ENCODE assay signal across 10 cellular contexts in the genomic region with DNA sequence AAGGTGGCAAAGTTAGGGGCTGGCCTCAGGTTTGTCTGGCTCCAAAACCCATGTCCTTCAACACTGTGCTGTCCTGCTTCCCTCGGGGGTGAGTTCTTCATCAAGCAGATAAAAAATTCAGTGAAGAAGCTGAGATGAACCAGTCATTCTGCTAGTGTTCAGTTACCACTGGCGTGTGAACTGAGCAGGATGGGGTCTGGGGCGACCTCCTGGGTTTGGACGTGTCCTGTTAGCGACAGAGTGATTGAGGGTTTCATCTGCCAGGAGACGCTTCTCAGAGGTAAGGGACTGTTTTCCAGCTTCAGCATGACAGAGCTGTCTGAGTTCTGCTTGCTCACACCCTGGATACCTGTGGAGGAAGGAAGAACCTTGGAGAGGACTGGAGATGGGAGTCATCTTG. TPM values are rescaled to one million over a fixed set of nuclear protein-coding genes. Genes with fewer than 3 reads are reported as not detected.
DNase-seq lines count a peak whose midpoint lies in the region; ATAC-seq and TF ChIP-seq lines count a peak whose summit lies in the region.
"Had no signal": no experiment of that assay in that cellular context is flagged by ENCODE, and none has a peak within 500 bp of the region (broad histone marks: within the 10 kb centered on the region; RNA-seq: fewer than 3 reads in every experiment).

No MANE protein-coding gene starts in this region.

- H3K9ac ChIP-seq in H9 (ENCODE audit: extremely low read depth, insufficient read length, low read length): no peak overlapping the region

- no peaks in the 10 kb centered on the region for H3K27me3 Mint-ChIP-seq in activated naive CD8-positive, alpha-beta T cell
- no peaks in the 10 kb centered on the region for H3K27me3 Mint-ChIP-seq in H9 (ENCODE audit: low read depth)

- no peaks in the 10 kb centered on the region for H3K23me2 ChIP-seq in H9 (ENCODE audit: insufficient read length, low read depth, low read length, poor library complexity, severe bottlenecking)

- DNase-seq in heart right ventricle (no peak), left ventricle myocardium superior (no peak), tibial nerve (ENCODE audit: low spot score in 2 of 2) (no peak), dermis blood vessel endothelial cell (no peak), kidney glomerular epithelial cell (lab: John Stamatoyannopoulos, UW) (no peak), H9 (no peak)
- DNase-seq: activated CD4-positive, CD25-positive, alpha-beta regulatory T cell treated with anti-CD3 and anti-CD28 coated beads, Interleukin-2, amount 50 U/mL, for 72 hours had no signal

- H3K4me2 ChIP-seq in H9 (ENCODE audit: insufficient read depth, insufficient read length, low read length): no peak overlapping the region

- peaks cover 30% of the 10 kb centered on the region for H3K4me1 Mint-ChIP-seq in activated naive CD8-positive, alpha-beta T cell (ENCODE audit: low read depth)
- H3K4me1 Mint-ChIP-seq in H9: peaks cover 9% of the 10 kb centered on the region in 2 experiments

- WGBS in heart right ventricle, 2 donors: 76 to 84% methylated on average over 6 of the region's 6 CpGs
- WGBS in tibial nerve, 2 donors: 83 to 90% methylated on average over 6 of the region's 6 CpGs
- no CpG with 5 or more reads among the region's 6 CpGs for WGBS in H9 (ENCODE audit: extremely low coverage, insufficient read length, low lambda C conversion rate)

- no peak overlapping the region for H2AK5ac ChIP-seq in H9 (ENCODE audit: insufficient read length, low read length)

- no peaks in the 10 kb centered on the region for H3K9me3 Mint-ChIP-seq in activated naive CD8-positive, alpha-beta T cell (ENCODE audit: low read depth)
- H3K9me3 Mint-ChIP-seq in H9: no peaks in the 10 kb centered on the region

- no peaks in the 10 kb centered on the region for H3K79me1 ChIP-seq in H9 (ENCODE audit: insufficient read depth, low read depth, low read length, poor library complexity, severe bottlenecking)

- no peak overlapping the region for H4K5ac ChIP-seq in H9 (ENCODE audit: insufficient read length, low read depth, low read length)

- no peak overlapping the region for H2BK20ac ChIP-seq in H9 (ENCODE audit: low read depth, low read length, poor library complexity, severe bottlenecking)

- no peak overlapping the region for H3T11ph ChIP-seq in H9 (ENCODE audit: low read length)

- no peak overlapping the region for H4K91ac ChIP-seq in H9 (ENCODE audit: insufficient read length, low read depth, low read length)

- H3K27ac ChIP-seq in heart right ventricle (peak overlapping the region in 8 of 10 donors; percentile 18 to 72 (median 61)), layer of hippocampus (ENCODE audit: low read depth, low read length) (peak overlapping the region; percentile 11), tibial nerve (peak overlapping the region in 3 of 4 donors; percentile 46 to 81 (median 63)), H9 (ENCODE audit: insufficient read length, low read depth, low read length) (no peak overlapping the region)
- H3K27ac ChIP-seq: C4-2B had no signal

- no peak overlapping the region for H2BK5ac ChIP-seq in H9 (ENCODE audit: insufficient read length, low read length)

- H3K18ac ChIP-seq in H9 (ENCODE audit: insufficient read length, low read depth, low read length): no peak overlapping the region

- no peak overlapping the region for H2BK12ac ChIP-seq in H9 (ENCODE audit: insufficient read length, low read depth, low read length)

- H3K9me3 ChIP-seq in heart right ventricle: no peaks in the 10 kb centered on the region
- no peaks in the 10 kb centered on the region for H3K9me3 ChIP-seq in tibial nerve
- H3K9me3 ChIP-seq in H9 (ENCODE audit: control insufficient read depth, low read depth, low read length): no peaks in the 10 kb centered on the region

- H3K4ac ChIP-seq in H9 (ENCODE audit: low read depth, low read length): no peak overlapping the region

- H2BK120ac ChIP-seq in H9 (ENCODE audit: low read depth, low read length, poor library complexity, severe bottlenecking): no peak overlapping the region

- no peak for TF ChIP-seq EP300 in tibial nerve (IDR thresholded peaks at IDR 0.05)

- no peak overlapping the region for H3K4me3 ChIP-seq in heart right ventricle
- no peak overlapping the region for H3K4me3 ChIP-seq in tibial nerve

- H3K36me3 ChIP-seq in heart right ventricle (peaks cover 0 to 70% (median 27%) of the 10 kb centered on the region in 9 donors), tibial nerve (peaks cover 8 to 58% (median 9%) of the 10 kb centered on the region in 3 donors)

- H4K20me1 ChIP-seq in H9 (ENCODE audit: control insufficient read depth, insufficient read depth, insufficient read length): no peaks in the 10 kb centered on the region

- H2BK15ac ChIP-seq in H9 (ENCODE audit: low read depth, low read length): no peak overlapping the region

- no peak overlapping the region for H2AFZ ChIP-seq in H9 (ENCODE audit: low read length)

- H3K36me3 Mint-ChIP-seq in activated naive CD8-positive, alpha-beta T cell: peaks cover 3% of the 10 kb centered on the region
- H3K36me3 Mint-ChIP-seq in H9 (ENCODE audit: insufficient read depth in 1 of 3, low read depth in 3 of 3): peaks cover 31 to 51% (median 51%) of the 10 kb centered on the region in 3 experiments; a peak in 6 of 7 replicates

- H3K27me3 ChIP-seq in heart right ventricle (no peaks in the 10 kb centered on the region), layer of hippocampus (ENCODE audit: control insufficient read depth, insufficient read depth, low read length) (no peaks in the 10 kb centered on the region), tibial nerve (no peaks in the 10 kb centered on the region), H9 (ENCODE audit: insufficient read depth, low read length) (no peaks in the 10 kb centered on the region)

- peak overlapping the region; percentile 92 for H3K27ac Mint-ChIP-seq in activated naive CD8-positive, alpha-beta T cell
- H3K27ac Mint-ChIP-seq in H9: 0 out of 7 replicates have a peak overlapping the region, but pooled peaks of 1 of the 3 experiments have one; percentile 50

- H3K23ac ChIP-seq in H9 (ENCODE audit: insufficient read length, low read depth, low read length): no peak overlapping the region

- H3K14ac ChIP-seq in H9 (ENCODE audit: insufficient read depth, low read length): no peak overlapping the region

- no peak for TF ChIP-seq CTCF in heart right ventricle (IDR thresholded peaks at IDR 0.05)
- TF ChIP-seq CTCF in tibial nerve (IDR thresholded peaks at IDR 0.05): no peak
- no peak for TF ChIP-seq CTCF in H9 (conservative IDR thresholded peaks at IDR 0.05)

- TF ChIP-seq POLR2A in tibial nerve (IDR thresholded peaks at IDR 0.05): no peak

- H3K4me3 Mint-ChIP-seq in activated naive CD8-positive, alpha-beta T cell: no peak overlapping the region
- no peak overlapping the region for H3K4me3 Mint-ChIP-seq in H9

- no peak overlapping the region for H3K56ac ChIP-seq in H9 (ENCODE audit: insufficient read length, low read depth, low read length)

- H4K8ac ChIP-seq in H9 (replicated peaks; ENCODE audit: insufficient read length, low read depth, low read length): no peak overlapping the region

- intact Hi-C loops in heart right ventricle (cut with DNase I) (loop anchor here in 3 of 10 donors (5.0 to 10.0 kb wide), 3 partner anchors 54 to 504 kb away; no protein-coding TSS in a partner anchor), left ventricle myocardium superior (cut with micrococcal nuclease) (loop anchor here (5.0 kb wide), 1 partner anchor 56 kb away; no protein-coding TSS in a partner anchor)

- H3K79me2 ChIP-seq in H9 (ENCODE audit: insufficient read depth, low read length): peaks cover 2% of the 10 kb centered on the region; the same call in 1 of the 2 replicates

- no peak for ATAC-seq in heart right ventricle
- ATAC-seq in left ventricle myocardium superior: no peak

- peaks cover 27 to 85% (median 65%) of the 10 kb centered on the region in 9 donors for H3K4me1 ChIP-seq in heart right ventricle
- peaks cover 0 to 72% (median 23%) of the 10 kb centered on the region in 4 donors for H3K4me1 ChIP-seq in tibial nerve
- no peaks in the 10 kb centered on the region; the same call in 1 of the 2 replicates for H3K4me1 ChIP-seq in H9 (ENCODE audit: insufficient read depth, low read length)

RNA-seq across cellular contexts. Expression of gene CEP68, which starts 14.6 kb away (rescaled TPM):
- total RNA-seq in heart right ventricle (10 to 100 TPM; 12.5 to 28.4 (median 23.1) TPM), left ventricle myocardium superior (19.5 TPM), tibial nerve (10 to 100 TPM; 21.6 to 40.4 (median 25.2) TPM), dermis blood vessel endothelial cell (38.5 and 44.4 TPM in 2 replicates), H9 (2021) (18.5 and 20.2 TPM in 2 replicates)
- 10 to 100 TPM in 1 of 2 donors, 1 to 10 TPM in 1; 4.3 to 10.0 TPM for polyA plus RNA-seq in heart right ventricle

RNA-seq across cellular contexts. Expression of gene RAB1A, which starts 59.0 kb away (rescaled TPM):
- total RNA-seq in heart right ventricle (100 to 1,000 TPM; 103 to 148 (median 117) TPM), left ventricle myocardium superior (121 TPM), tibial nerve (10 to 100 TPM; 69.6 to 93.0 (median 81.6) TPM), dermis blood vessel endothelial cell (62.5 and 141 TPM in 2 replicates), H9 (2021) (112 and 119 TPM in 2 replicates)
- 100 to 1,000 TPM in 1 of 2 donors, 10 to 100 TPM in 1; 77.8 to 165 TPM for polyA plus RNA-seq in heart right ventricle
